In genomic region chr2:121334581-121335293, GRCh38 we compare ENCODE assay signal across 1 cellular context.
TF ChIP-seq lines count a peak whose summit lies in the region.

No MANE protein-coding gene starts in this region.

TF ChIP-seq in HepG2, 621 proteins besides CTCF, POLR2A, EP300 and RAD21 (continued from another document and continues in another):
- peak; percentile 6; the same call in 1 of the 2 replicates for TF ChIP-seq ERF (CRISPR knock-in tag; IDR thresholded peaks at IDR 0.05)
- TF ChIP-seq MYC (CRISPR knock-in tag; IDR thresholded peaks at IDR 0.05; ENCODE audit: borderline replicate concordance) = peak; percentile 16; the same call in 1 of the 2 replicates
- no peak; the same call in 1 of the 2 replicates for TF ChIP-seq CBFB (CRISPR knock-in tag; IDR thresholded peaks at IDR 0.05)
- 0 out of 2 replicates have a peak, but pooled peaks have one; percentile 48 for TF ChIP-seq ZSCAN29 (CRISPR knock-in tag; conservative IDR thresholded peaks at IDR 0.05)
- TF ChIP-seq ZBTB33 (CRISPR knock-in tag; IDR thresholded peaks at IDR 0.05) = no peak
- TF ChIP-seq ZNF205 (CRISPR knock-in tag; IDR thresholded peaks at IDR 0.05) = no peak
- TF ChIP-seq TFDP2 (CRISPR knock-in tag; IDR thresholded peaks at IDR 0.05) = no peak
- TF ChIP-seq ZBTB4 (CRISPR knock-in tag; IDR thresholded peaks at IDR 0.05; ENCODE audit: borderline replicate concordance) = peak; percentile 56; the same call in 1 of the 2 replicates
- 0 out of 4 replicates have a peak, but pooled peaks of 1 of the 2 experiments have one; percentile 36 for TF ChIP-seq HMGXB4 (CRISPR knock-in tag; IDR thresholded peaks at IDR 0.05; ENCODE audit: borderline replicate concordance in 1 of 2, low read depth in 1 of 2)
- TF ChIP-seq LCORL (IDR thresholded peaks at IDR 0.05) = no peak
- TF ChIP-seq LCORL (CRISPR knock-in tag; IDR thresholded peaks at IDR 0.05) = peak; percentile 32; the same call in 1 of the 2 replicates
- 0 out of 2 replicates have a peak, but pooled peaks have one; percentile 48 for TF ChIP-seq ZNF383 (CRISPR knock-in tag; IDR thresholded peaks at IDR 0.05; ENCODE audit: borderline replicate concordance)
- 0 out of 2 replicates have a peak, but pooled peaks have one; percentile 21 for TF ChIP-seq ZNF556 (CRISPR knock-in tag; IDR thresholded peaks at IDR 0.05; ENCODE audit: borderline replicate concordance)
- TF ChIP-seq PAWR (CRISPR knock-in tag; IDR thresholded peaks at IDR 0.05; ENCODE audit: borderline replicate concordance) = 0 out of 2 replicates have a peak, but pooled peaks have one; percentile 73
- no peak for TF ChIP-seq SMARCE1 (IDR thresholded peaks at IDR 0.05; ENCODE audit: borderline replicate concordance)
- no peak for TF ChIP-seq PHF5A (CRISPR knock-in tag; IDR thresholded peaks at IDR 0.05; ENCODE audit: low read depth, unreplicated experiment)
- TF ChIP-seq, protein P1, sequence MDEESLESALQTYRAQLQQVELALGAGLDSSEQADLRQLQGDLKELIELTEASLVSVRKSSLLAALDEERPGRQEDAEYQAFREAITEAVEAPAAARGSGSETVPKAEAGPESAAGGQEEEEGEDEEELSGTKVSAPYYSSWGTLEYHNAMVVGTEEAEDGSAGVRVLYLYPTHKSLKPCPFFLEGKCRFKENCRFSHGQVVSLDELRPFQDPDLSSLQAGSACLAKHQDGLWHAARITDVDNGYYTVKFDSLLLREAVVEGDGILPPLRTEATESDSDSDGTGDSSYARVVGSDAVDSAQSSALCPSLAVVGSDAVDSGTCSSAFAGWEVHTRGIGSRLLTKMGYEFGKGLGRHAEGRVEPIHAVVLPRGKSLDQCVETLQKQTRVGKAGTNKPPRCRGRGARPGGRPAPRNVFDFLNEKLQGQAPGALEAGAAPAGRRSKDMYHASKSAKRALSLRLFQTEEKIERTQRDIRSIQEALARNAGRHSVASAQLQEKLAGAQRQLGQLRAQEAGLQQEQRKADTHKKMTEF (CRISPR knock-in tag; IDR thresholded peaks at IDR 0.05) = no peak
- TF ChIP-seq, protein P2, sequence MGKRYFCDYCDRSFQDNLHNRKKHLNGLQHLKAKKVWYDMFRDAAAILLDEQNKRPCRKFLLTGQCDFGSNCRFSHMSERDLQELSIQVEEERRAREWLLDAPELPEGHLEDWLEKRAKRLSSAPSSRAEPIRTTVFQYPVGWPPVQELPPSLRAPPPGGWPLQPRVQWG (CRISPR knock-in tag; IDR thresholded peaks at IDR 0.05; ENCODE audit: borderline replicate concordance, low read depth) = no peak
- TF ChIP-seq ZNF264 (CRISPR knock-in tag; IDR thresholded peaks at IDR 0.05) = no peak
- TF ChIP-seq, protein P3, sequence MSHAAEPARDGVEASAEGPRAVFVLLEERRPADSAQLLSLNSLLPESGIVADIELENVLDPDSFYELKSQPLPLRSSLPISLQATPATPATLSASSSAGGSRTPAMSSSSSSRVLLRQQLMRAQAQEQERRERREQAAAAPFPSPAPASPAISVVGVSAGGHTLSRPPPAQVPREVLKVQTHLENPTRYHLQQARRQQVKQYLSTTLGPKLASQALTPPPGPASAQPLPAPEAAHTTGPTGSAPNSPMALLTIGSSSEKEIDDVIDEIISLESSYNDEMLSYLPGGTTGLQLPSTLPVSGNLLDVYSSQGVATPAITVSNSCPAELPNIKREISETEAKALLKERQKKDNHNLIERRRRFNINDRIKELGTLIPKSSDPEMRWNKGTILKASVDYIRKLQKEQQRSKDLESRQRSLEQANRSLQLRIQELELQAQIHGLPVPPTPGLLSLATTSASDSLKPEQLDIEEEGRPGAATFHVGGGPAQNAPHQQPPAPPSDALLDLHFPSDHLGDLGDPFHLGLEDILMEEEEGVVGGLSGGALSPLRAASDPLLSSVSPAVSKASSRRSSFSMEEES (CRISPR knock-in tag; IDR thresholded peaks at IDR 0.05) = 0 out of 2 replicates have a peak, but pooled peaks have one; percentile 16
- no peak for TF ChIP-seq ZNF225 (CRISPR knock-in tag; IDR thresholded peaks at IDR 0.05)
- no peak for TF ChIP-seq ZNF121 (CRISPR knock-in tag; IDR thresholded peaks at IDR 0.05)
- TF ChIP-seq, protein P4, sequence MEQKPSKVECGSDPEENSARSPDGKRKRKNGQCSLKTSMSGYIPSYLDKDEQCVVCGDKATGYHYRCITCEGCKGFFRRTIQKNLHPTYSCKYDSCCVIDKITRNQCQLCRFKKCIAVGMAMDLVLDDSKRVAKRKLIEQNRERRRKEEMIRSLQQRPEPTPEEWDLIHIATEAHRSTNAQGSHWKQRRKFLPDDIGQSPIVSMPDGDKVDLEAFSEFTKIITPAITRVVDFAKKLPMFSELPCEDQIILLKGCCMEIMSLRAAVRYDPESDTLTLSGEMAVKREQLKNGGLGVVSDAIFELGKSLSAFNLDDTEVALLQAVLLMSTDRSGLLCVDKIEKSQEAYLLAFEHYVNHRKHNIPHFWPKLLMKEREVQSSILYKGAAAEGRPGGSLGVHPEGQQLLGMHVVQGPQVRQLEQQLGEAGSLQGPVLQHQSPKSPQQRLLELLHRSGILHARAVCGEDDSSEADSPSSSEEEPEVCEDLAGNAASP (CRISPR knock-in tag; IDR thresholded peaks at IDR 0.05; ENCODE audit: borderline replicate concordance) = no peak
- TF ChIP-seq IKZF5 (CRISPR knock-in tag; IDR thresholded peaks at IDR 0.05) = 0 out of 2 replicates have a peak, but pooled peaks have one; percentile 18
- no peak for TF ChIP-seq ZNF614 (CRISPR knock-in tag; IDR thresholded peaks at IDR 0.05; ENCODE audit: borderline replicate concordance)
- TF ChIP-seq ZNF414 (CRISPR knock-in tag; IDR thresholded peaks at IDR 0.05) = 0 out of 2 replicates have a peak, but pooled peaks have one; percentile 21
- TF ChIP-seq MIXL1 (CRISPR knock-in tag; IDR thresholded peaks at IDR 0.05) = no peak
- TF ChIP-seq ZNF879 (CRISPR knock-in tag; IDR thresholded peaks at IDR 0.05) = no peak
- no peak for TF ChIP-seq AGO2 (optimal IDR thresholded peaks at IDR 0.05; ENCODE audit: low read depth, low read length)
- no peak for TF ChIP-seq RFX3 (CRISPR knock-in tag; IDR thresholded peaks at IDR 0.05)
- TF ChIP-seq ZNF839 (CRISPR knock-in tag; IDR thresholded peaks at IDR 0.05; ENCODE audit: borderline replicate concordance) = 0 out of 2 replicates have a peak, but pooled peaks have one; percentile 23
- no peak for TF ChIP-seq ZFP41 (CRISPR knock-in tag; IDR thresholded peaks at IDR 0.05; ENCODE audit: borderline replicate concordance)
- TF ChIP-seq ZNF446 (CRISPR knock-in tag; IDR thresholded peaks at IDR 0.05) = no peak
- TF ChIP-seq, protein P5, sequence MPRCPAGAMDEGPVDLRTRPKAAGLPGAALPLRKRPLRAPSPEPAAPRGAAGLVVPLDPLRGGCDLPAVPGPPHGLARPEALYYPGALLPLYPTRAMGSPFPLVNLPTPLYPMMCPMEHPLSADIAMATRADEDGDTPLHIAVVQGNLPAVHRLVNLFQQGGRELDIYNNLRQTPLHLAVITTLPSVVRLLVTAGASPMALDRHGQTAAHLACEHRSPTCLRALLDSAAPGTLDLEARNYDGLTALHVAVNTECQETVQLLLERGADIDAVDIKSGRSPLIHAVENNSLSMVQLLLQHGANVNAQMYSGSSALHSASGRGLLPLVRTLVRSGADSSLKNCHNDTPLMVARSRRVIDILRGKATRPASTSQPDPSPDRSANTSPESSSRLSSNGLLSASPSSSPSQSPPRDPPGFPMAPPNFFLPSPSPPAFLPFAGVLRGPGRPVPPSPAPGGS (CRISPR knock-in tag; IDR thresholded peaks at IDR 0.05) = no peak
- TF ChIP-seq, protein P6, sequence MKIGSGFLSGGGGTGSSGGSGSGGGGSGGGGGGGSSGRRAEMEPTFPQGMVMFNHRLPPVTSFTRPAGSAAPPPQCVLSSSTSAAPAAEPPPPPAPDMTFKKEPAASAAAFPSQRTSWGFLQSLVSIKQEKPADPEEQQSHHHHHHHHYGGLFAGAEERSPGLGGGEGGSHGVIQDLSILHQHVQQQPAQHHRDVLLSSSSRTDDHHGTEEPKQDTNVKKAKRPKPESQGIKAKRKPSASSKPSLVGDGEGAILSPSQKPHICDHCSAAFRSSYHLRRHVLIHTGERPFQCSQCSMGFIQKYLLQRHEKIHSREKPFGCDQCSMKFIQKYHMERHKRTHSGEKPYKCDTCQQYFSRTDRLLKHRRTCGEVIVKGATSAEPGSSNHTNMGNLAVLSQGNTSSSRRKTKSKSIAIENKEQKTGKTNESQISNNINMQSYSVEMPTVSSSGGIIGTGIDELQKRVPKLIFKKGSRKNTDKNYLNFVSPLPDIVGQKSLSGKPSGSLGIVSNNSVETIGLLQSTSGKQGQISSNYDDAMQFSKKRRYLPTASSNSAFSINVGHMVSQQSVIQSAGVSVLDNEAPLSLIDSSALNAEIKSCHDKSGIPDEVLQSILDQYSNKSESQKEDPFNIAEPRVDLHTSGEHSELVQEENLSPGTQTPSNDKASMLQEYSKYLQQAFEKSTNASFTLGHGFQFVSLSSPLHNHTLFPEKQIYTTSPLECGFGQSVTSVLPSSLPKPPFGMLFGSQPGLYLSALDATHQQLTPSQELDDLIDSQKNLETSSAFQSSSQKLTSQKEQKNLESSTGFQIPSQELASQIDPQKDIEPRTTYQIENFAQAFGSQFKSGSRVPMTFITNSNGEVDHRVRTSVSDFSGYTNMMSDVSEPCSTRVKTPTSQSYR (CRISPR knock-in tag; IDR thresholded peaks at IDR 0.05; ENCODE audit: borderline replicate concordance) = no peak
